ENCODE assay signal across 25 cellular contexts in the genomic region with DNA sequence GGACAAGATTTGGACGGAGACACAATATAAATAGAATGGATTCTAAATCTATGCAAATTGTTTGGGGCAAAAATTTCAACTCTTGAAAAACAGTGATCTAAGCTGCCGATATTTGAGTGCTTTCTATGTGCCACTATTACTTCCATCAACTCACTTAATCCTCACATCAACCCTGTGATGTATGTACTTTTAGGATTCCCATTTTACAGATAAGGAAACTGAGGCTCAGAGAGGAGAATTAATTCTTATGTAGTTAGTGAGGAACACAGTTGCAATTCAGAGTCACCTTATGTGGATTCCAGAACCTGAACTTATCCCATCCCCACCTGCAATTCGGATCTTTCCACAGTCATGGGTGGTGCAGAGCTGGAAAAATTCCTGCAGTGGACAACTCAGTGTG.
DNase-seq lines count a peak whose midpoint lies in the region; ATAC-seq, FAIRE-seq and TF ChIP-seq lines count a peak whose summit lies in the region.
"Had no signal": no experiment of that assay in that cellular context is flagged by ENCODE, and none has a peak within 500 bp of the region (broad histone marks: within the 10 kb centered on the region; RNA-seq: fewer than 3 reads in every experiment).

No MANE protein-coding gene starts in this region.

- no peak overlapping the region for H2AFZ ChIP-seq in HepG2 (ENCODE audit: low read length)
- H2AFZ ChIP-seq in H1 (ENCODE audit: low read length), result no peak overlapping the region
- H2AFZ ChIP-seq in neural progenitor cell (replicated peaks), result no peak overlapping the region
- H2AFZ ChIP-seq: GM23338 had no signal

- H3K9me3 Mint-ChIP-seq in nephron (no peaks in the 10 kb centered on the region), neural progenitor cell (no peaks in the 10 kb centered on the region)
- no peaks in the 10 kb centered on the region for H3K9me3 Mint-ChIP-seq in naive thymus-derived CD8-positive, alpha-beta T cell
- H3K9me3 Mint-ChIP-seq: CD4-positive, alpha-beta T cell; CD8-positive, alpha-beta memory T cell; GM23338 had no signal

- TF ChIP-seq RAD21 in HepG2 (CRISPR knock-in tag; IDR thresholded peaks at IDR 0.05) (no peak), H1 (IDR thresholded peaks at IDR 0.05 in 1 of 2, conservative IDR thresholded peaks at IDR 0.05 in 1 of 2; ENCODE audit: low read depth in 2 of 2, low read length in 2 of 2) (no peak)

- no peak for TF ChIP-seq POLR2A in HepG2 (IDR thresholded peaks at IDR 0.05; ENCODE audit: insufficient read depth in 1 of 2, low read depth in 2 of 2, low read length in 2 of 2)
- no peak for TF ChIP-seq POLR2A in right lobe of liver (IDR thresholded peaks at IDR 0.05)
- TF ChIP-seq POLR2A in H1 (IDR thresholded peaks at IDR 0.05; ENCODE audit: control extremely low read depth in 1 of 2, low read depth in 2 of 2, low read length in 2 of 2), result no peak

- H3K36me3 ChIP-seq in HepG2 (replicated peaks in 1 of 2; ENCODE audit: control insufficient read depth in 1 of 2, insufficient read depth in 2 of 2, low read length in 2 of 2) (no peaks in the 10 kb centered on the region), right lobe of liver (no peaks in the 10 kb centered on the region), H1 (ENCODE audit: control insufficient read depth in 2 of 4, insufficient read depth in 4 of 4, low read length in 3 of 4) (no peaks in the 10 kb centered on the region; a peak in 1 of 8 replicates), neural progenitor cell (no peaks in the 10 kb centered on the region)
- H3K36me3 ChIP-seq: BE2C; BLaER1 treated with 17β-estradiol and CSF1 and Interleukin-3, amounts not matched to agents 10 nM and 100 nM; HAP-1 had no signal

- no peak overlapping the region for H2BK15ac ChIP-seq in H1 (ENCODE audit: low read length)

- H3K9me3 ChIP-seq in HepG2 (ENCODE audit: low read length) (no peaks in the 10 kb centered on the region), right lobe of liver (no peaks in the 10 kb centered on the region), H1 (ENCODE audit: insufficient read depth in 2 of 2, low read depth in 1 of 2, low read length in 1 of 2) (no peaks in the 10 kb centered on the region), neural progenitor cell (ENCODE audit: low read depth) (no peaks in the 10 kb centered on the region)
- H3K9me3 ChIP-seq: BE2C, HAP-1 had no signal

- H3K79me2 ChIP-seq in HepG2 (ENCODE audit: insufficient read depth, low read length) (no peaks in the 10 kb centered on the region), H1 (ENCODE audit: control insufficient read depth in 1 of 2, insufficient read depth in 2 of 2, low read length in 2 of 2) (no peaks in the 10 kb centered on the region), neural progenitor cell (ENCODE audit: low read depth) (no peaks in the 10 kb centered on the region)

- H3K4me3 Mint-ChIP-seq in nephron (no peak overlapping the region), neural progenitor cell (no peak overlapping the region)
- no peak overlapping the region for H3K4me3 Mint-ChIP-seq in naive thymus-derived CD8-positive, alpha-beta T cell
- H3K4me3 Mint-ChIP-seq: CD14-positive monocyte; CD4-positive, alpha-beta T cell; CD8-positive, alpha-beta memory T cell; GM23338 had no signal

- H3K14ac ChIP-seq in H1 (ENCODE audit: insufficient read length), result no peak overlapping the region

- H3K27ac ChIP-seq in HepG2 (ENCODE audit: extremely low read length, insufficient read depth, low read length) (no peak overlapping the region), right lobe of liver (no peak overlapping the region), H1 (ENCODE audit: low read depth, low read length) (no peak overlapping the region), neural progenitor cell (no peak overlapping the region)
- H3K27ac ChIP-seq: 22Rv1; BLaER1 treated with 17β-estradiol and CSF1 and Interleukin-3, amounts not matched to agents 10 nM and 100 nM had no signal

- BruUV-seq in HepG2 (replicated peaks; lab: Mats Ljungman, UMichigan), result no TSS peak

- H4K8ac ChIP-seq in H1 (ENCODE audit: extremely low read depth, insufficient read depth, low read length), result no peak overlapping the region

- peaks cover 56% of the 10 kb centered on the region for H3F3A ChIP-seq in neural progenitor cell (ENCODE audit: low read depth)

- H2AK5ac ChIP-seq in H1 (ENCODE audit: low read depth, low read length), result no peak overlapping the region

- DNase-seq in HepG2 (ENCODE audit: low spot score) (no peak), right lobe of liver (no peak), H1 (ENCODE audit: low read depth in 1 of 2, low spot score in 2 of 2) (no peak), neural progenitor cell (ENCODE audit: low spot score) (no peak), HEK293T (ENCODE audit: extremely low spot score) (no peak)
- DNase-seq in naive thymus-derived CD8-positive, alpha-beta T cell, result no peak
- no peak for DNase-seq in NK-92 treated with Interleukin-12 subunit alpha and Interleukin-12 subunit beta, amount 100 ng/mL, for 24 hours (lab: John Stamatoyannopoulos, UW)
- DNase-seq: BE2C; CD4-positive, alpha-beta T cell; CD8-positive, alpha-beta memory T cell; DMS 273 treated with DMSO at 0.1 percent for 48 hours; DMS79; EL; GDM1 had no signal

- H3K27me3 ChIP-seq in HepG2 (ENCODE audit: control insufficient read depth in 1 of 2, insufficient read depth in 2 of 2, low read length in 2 of 2) (no peaks in the 10 kb centered on the region), right lobe of liver (no peaks in the 10 kb centered on the region), H1 (replicated peaks in 1 of 4; ENCODE audit: control insufficient read depth in 3 of 4, extremely low read depth in 1 of 4, insufficient read depth in 3 of 4, low read length in 3 of 4) (peaks cover 0 to 4% (median 0%) of the 10 kb centered on the region in 4 experiments; a peak in 1 of 7 replicates), neural progenitor cell (no peaks in the 10 kb centered on the region)
- H3K27me3 ChIP-seq: BE2C had no signal

- H3K18ac ChIP-seq in H1 (ENCODE audit: extremely low read depth, low read length), result no peak overlapping the region

- TF ChIP-seq EP300 in HepG2 (IDR thresholded peaks at IDR 0.05; ENCODE audit: low read depth in 2 of 2, low read length in 2 of 2), result no peak
- no peak for TF ChIP-seq EP300 in HepG2 (CRISPR knock-in tag; IDR thresholded peaks at IDR 0.05; ENCODE audit: borderline replicate concordance)
- TF ChIP-seq EP300 in H1 (IDR thresholded peaks at IDR 0.05; ENCODE audit: borderline replicate concordance in 1 of 2, low read depth in 2 of 2, low read length in 2 of 2), result no peak

- H4K20me1 ChIP-seq in HepG2 (ENCODE audit: insufficient read depth, low read length) (no peaks in the 10 kb centered on the region), H1 (replicated peaks in 1 of 2; ENCODE audit: control insufficient read depth in 1 of 2, insufficient read depth in 2 of 2, low read length in 2 of 2) (peaks cover 0 to 6% of the 10 kb centered on the region in 2 experiments), neural progenitor cell (ENCODE audit: low read depth) (peaks cover 85% of the 10 kb centered on the region)

- H3K27me3 Mint-ChIP-seq in nephron (ENCODE audit: low read depth) (peaks cover 11% of the 10 kb centered on the region), neural progenitor cell (ENCODE audit: insufficient read depth, low read depth) (peaks cover 1% of the 10 kb centered on the region)
- peaks cover 0 to 2% (median 0%) of the 10 kb centered on the region in 5 donors for H3K27me3 Mint-ChIP-seq in naive thymus-derived CD8-positive, alpha-beta T cell
- H3K27me3 Mint-ChIP-seq: CD4-positive, alpha-beta T cell had no signal

- no peak overlapping the region for H2BK20ac ChIP-seq in H1 (ENCODE audit: low read length)

- no peak for FAIRE-seq in HepG2 (lab: Jason Lieb, UNC)
- FAIRE-seq in H1 (lab: Jason Lieb, UNC), result no peak
- FAIRE-seq: A204.1, D721Med, GM12878, GM19239, H54 had no signal

- H3K27ac Mint-ChIP-seq in nephron (peak overlapping the region in 2 of 3 experiments; percentile 16 to 35), neural progenitor cell (peak overlapping the region; percentile 63)
- H3K27ac Mint-ChIP-seq in naive thymus-derived CD8-positive, alpha-beta T cell, result no peak overlapping the region
- H3K27ac Mint-ChIP-seq: CD14-positive monocyte; CD4-positive, alpha-beta T cell; GM23338 had no signal

- H3K56ac ChIP-seq in H1 (replicated peaks; ENCODE audit: insufficient read length, low read depth, low read length), result no peak overlapping the region

- CTCF ChIA-PET in HepG2 (lab: Yijun Ruan, JAX; ENCODE audit: low intra/inter-chr PET ratio, low total read pairs) (no interaction called here), H1 (lab: Charles Lee; ENCODE audit: partially characterized antibody) (interaction anchor here (1.1 to 8.0 kb wide), 6 partner anchors 11 to 211 kb away, joined by 3 to 86 read pairs (median 6); no protein-coding TSS in a partner anchor), HEK293T (lab: Yijun Ruan, JAX) (no interaction called here)

- intact Hi-C loops in HepG2 (cut with micrococcal nuclease; ENCODE audit: unreplicated experiment) (no loop called here), right lobe of liver (cut with DNase I) (no loop called here)

- H2BK12ac ChIP-seq in H1 (ENCODE audit: low read depth, low read length), result no peak overlapping the region

- in situ Hi-C loops in HepG2 (cut with HindIII; ENCODE audit: extremely low pct_ligation_motif_present, low pct_unique_long_range_greater_than_20kb), result no loop called here

- H4K5ac ChIP-seq in H1 (ENCODE audit: insufficient read length, low read depth, low read length), result no peak overlapping the region

- TF ChIP-seq CTCF in HepG2 (CRISPR knock-in tag; IDR thresholded peaks at IDR 0.05), result no peak
- TF ChIP-seq CTCF in right lobe of liver (IDR thresholded peaks at IDR 0.05), result no peak
- TF ChIP-seq CTCF in H1 (IDR thresholded peaks at IDR 0.05; ENCODE audit: control extremely low read depth in 1 of 3, insufficient read depth in 1 of 3, low read depth in 1 of 3, low read length in 3 of 3), result no peak
- TF ChIP-seq CTCF in nephron (IDR thresholded peaks at IDR 0.05; ENCODE audit: unreplicated experiment in 3 of 3), result no peak
- TF ChIP-seq CTCF in neural progenitor cell (IDR thresholded peaks at IDR 0.05), result no peak

- H3K4me3 ChIP-seq in HepG2 (replicated peaks in 1 of 3; ENCODE audit: insufficient read depth in 1 of 3, low read depth in 2 of 3, low read length in 3 of 3) (no peak overlapping the region), right lobe of liver (no peak overlapping the region), H1 (ENCODE audit: extremely low read depth in 1 of 4, insufficient read depth in 2 of 4, low read depth in 3 of 4, low read length in 4 of 4) (no peak overlapping the region), neural progenitor cell (no peak overlapping the region)
- H3K4me3 ChIP-seq: BLaER1 treated with 17β-estradiol and CSF1 and Interleukin-3, amounts not matched to agents 10 nM and 100 nM; GM12878; GM23338; HAP-1 had no signal

- H3K4me1 ChIP-seq in HepG2 (ENCODE audit: insufficient read depth, low read length) (no peaks in the 10 kb centered on the region), right lobe of liver (no peaks in the 10 kb centered on the region), H1 (replicated peaks in 1 of 4; ENCODE audit: control insufficient read depth in 3 of 4, insufficient read depth in 4 of 4, low read length in 3 of 4) (peaks cover 8 to 19% (median 19%) of the 10 kb centered on the region in 4 experiments), neural progenitor cell (peaks cover 44% of the 10 kb centered on the region)

- H3K79me1 ChIP-seq in H1 (ENCODE audit: low read depth, low read length), result peaks cover 6% of the 10 kb centered on the region; the same call in 1 of the 2 replicates

- ATAC-seq in HepG2 (no peak), right lobe of liver (no peak)
- no peak for ATAC-seq in naive thymus-derived CD8-positive, alpha-beta T cell

- H3K23ac ChIP-seq in H1 (ENCODE audit: insufficient read length), result no peak overlapping the region

- H3K4me1 Mint-ChIP-seq in nephron, result peaks cover 56% of the 10 kb centered on the region
- H3K4me1 Mint-ChIP-seq in neural progenitor cell, result peaks cover 77% of the 10 kb centered on the region
- H3K4me1 Mint-ChIP-seq in naive thymus-derived CD8-positive, alpha-beta T cell, result peaks cover 0 to 13% (median 6%) of the 10 kb centered on the region in 4 donors

- peak overlapping the region; percentile 47 for H2BK120ac ChIP-seq in H1 (replicated peaks; ENCODE audit: low read depth, low read length)

- POLR2A ChIA-PET in HepG2 (lab: Yijun Ruan, JAX), result no interaction called here
- POLR2A ChIA-PET in H1 (lab: Charles Lee; ENCODE audit: partially characterized antibody), result interaction anchor here (1.4 kb wide), 1 partner anchor 11 kb away, joined by 5 read pairs; no protein-coding TSS in a partner anchor
- POLR2A ChIA-PET in naive thymus-derived CD8-positive, alpha-beta T cell (lab: Charles Lee), result no interaction called here
- POLR2A ChIA-PET in HEK293T (lab: Yijun Ruan, JAX), result no interaction called here

- peak overlapping the region; percentile 57 for H3K4ac ChIP-seq in H1 (replicated peaks; ENCODE audit: insufficient read length, low read depth, low read length)

- no peaks in the 10 kb centered on the region for H3K36me3 Mint-ChIP-seq in nephron (ENCODE audit: low read depth)
- peaks cover 2% of the 10 kb centered on the region for H3K36me3 Mint-ChIP-seq in neural progenitor cell
- H3K36me3 Mint-ChIP-seq in naive thymus-derived CD8-positive, alpha-beta T cell, result no peaks in the 10 kb centered on the region
- H3K36me3 Mint-ChIP-seq: CD14-positive monocyte had no signal

- 38% methylated on average over 3 of the region's 3 CpGs for WGBS in HepG2 (ENCODE audit: low lambda C conversion rate)
- 78% methylated on average over 2 of the region's 3 CpGs for WGBS in right lobe of liver (ENCODE audit: insufficient coverage, low coverage, low lambda C conversion rate, missing lambda C conversion rate)
- WGBS in H1 (ENCODE audit: extremely low coverage in 1 of 2, insufficient coverage in 1 of 2, insufficient read length in 1 of 2, insufficient replicate concordance in 2 of 2, low coverage in 1 of 2, low lambda C conversion rate in 2 of 2, missing lambda C conversion rate in 1 of 2), 2 experiments, result 84% methylated on average over 3 of the region's 3 CpGs; no CpG with 5 or more reads in 1 of the 2 experiments

- H4K91ac ChIP-seq in H1 (replicated peaks; ENCODE audit: insufficient read length, low read length), result no peak overlapping the region

- H3K23me2 ChIP-seq in H1 (ENCODE audit: low read depth, low read length), result no peaks in the 10 kb centered on the region

- no peak overlapping the region for H2BK5ac ChIP-seq in H1 (ENCODE audit: low read depth, low read length)

- H3K4me2 ChIP-seq in HepG2 (ENCODE audit: low read depth, low read length) (no peak overlapping the region), H1 (ENCODE audit: insufficient read depth in 1 of 2, low read depth in 2 of 2, low read length in 2 of 2) (no peak overlapping the region; a peak in 1 of 4 replicates), neural progenitor cell (no peak overlapping the region)
- H3K4me2 ChIP-seq: BLaER1 treated with 17β-estradiol and CSF1 and Interleukin-3, amounts not matched to agents 10 nM and 100 nM had no signal

- H3K9ac ChIP-seq in HepG2 (ENCODE audit: insufficient read depth, low read depth, low read length) (no peak overlapping the region), H1 (replicated peaks in 1 of 4; ENCODE audit: extremely low read depth in 1 of 4, low read depth in 3 of 4, low read length in 3 of 4) (no peak overlapping the region), neural progenitor cell (no peak overlapping the region)
- H3K9ac ChIP-seq: BLaER1 treated with 17β-estradiol and CSF1 and Interleukin-3, amounts not matched to agents 10 nM and 100 nM had no signal

Comparison
In these comparisons a context has a peak if more than half of its experiments do, and no peak if none do; other contexts are left out.
1. H3K27ac Mint-ChIP-seq: peak in nephron (2 of 3) and neural progenitor cell (single experiment); none in naive thymus-derived CD8-positive, alpha-beta T cell (0 of 10).